In the genomic region with DNA sequence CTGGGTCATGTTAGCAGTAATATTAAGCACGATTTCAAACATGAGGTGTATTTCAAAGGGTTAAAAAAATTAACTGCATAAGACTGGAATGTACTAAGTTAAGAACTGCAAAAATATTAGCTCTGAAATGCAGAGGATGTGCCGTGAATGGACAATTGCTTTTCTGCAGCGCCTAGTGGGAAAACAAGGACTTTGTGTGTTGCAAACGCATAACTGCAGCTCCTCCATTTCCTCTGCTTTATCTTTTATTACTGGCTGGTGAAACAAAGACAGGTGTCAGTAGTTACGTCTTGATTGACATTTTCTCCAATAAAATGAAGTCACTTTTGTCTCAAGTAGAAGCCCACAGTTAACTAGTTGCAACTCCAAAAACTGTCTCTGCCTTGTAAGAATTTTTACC, we compare ENCODE assay signal across 11 cellular contexts. TPM values are rescaled to one million over a fixed set of nuclear protein-coding genes. Genes with fewer than 3 reads are reported as not detected.
DNase-seq lines count a peak whose midpoint lies in the region; ATAC-seq, FAIRE-seq and TF ChIP-seq lines count a peak whose summit lies in the region.
"Had no signal": no experiment of that assay in that cellular context is flagged by ENCODE, and none has a peak within 500 bp of the region (broad histone marks: within the 10 kb centered on the region; RNA-seq: fewer than 3 reads in every experiment).

No MANE protein-coding gene starts in this region.

- H3K9ac ChIP-seq in liver (ENCODE audit: low read depth in 1 of 2, low read length in 2 of 2) = no peak overlapping the region
- no peak overlapping the region for H3K9ac ChIP-seq in HepG2 (ENCODE audit: insufficient read depth, low read depth, low read length)

- no peaks in the 10 kb centered on the region for H3K79me2 ChIP-seq in HepG2 (ENCODE audit: insufficient read depth, low read length)

- no peak overlapping the region for H2AFZ ChIP-seq in HepG2 (ENCODE audit: low read length)

- CTCF ChIA-PET in HepG2 (lab: Yijun Ruan, JAX; ENCODE audit: low intra/inter-chr PET ratio, low total read pairs) = no interaction called here
- CTCF ChIA-PET in CD4-positive, alpha-beta memory T cell (lab: Charles Lee; ENCODE audit: partially characterized antibody) = interaction anchor here (1.2 to 4.6 kb wide), 3 partner anchors 13 to 56 kb away, joined by 3 to 27 read pairs (median 6); no protein-coding TSS in a partner anchor

- intact Hi-C loops in HepG2 (cut with micrococcal nuclease; ENCODE audit: unreplicated experiment) = no loop called here
- intact Hi-C loops in vagina (cut with DNase I) = no loop called here
- intact Hi-C loops in CD4-positive, alpha-beta memory T cell (cut with micrococcal nuclease) = loop anchor here (2.0 kb wide), 1 partner anchor 28 kb away; no protein-coding TSS in a partner anchor

- no peak overlapping the region for H3K4me2 ChIP-seq in HepG2 (ENCODE audit: low read depth, low read length)

- H3K4me1 ChIP-seq in liver (ENCODE audit: control insufficient read depth in 4 of 4, insufficient read depth in 4 of 4, low read length in 3 of 4) = no peaks in the 10 kb centered on the region
- no peaks in the 10 kb centered on the region for H3K4me1 ChIP-seq in HepG2 (ENCODE audit: insufficient read depth, low read length)
- peaks cover 10% of the 10 kb centered on the region for H3K4me1 ChIP-seq in vagina
- peaks cover 16% of the 10 kb centered on the region for H3K4me1 ChIP-seq in CD4-positive, alpha-beta memory T cell (ENCODE audit: insufficient read depth, low read length)

- FAIRE-seq in HepG2 (lab: Jason Lieb, UNC) = no peak

- in situ Hi-C loops in HepG2 (cut with HindIII; ENCODE audit: extremely low pct_ligation_motif_present, low pct_unique_long_range_greater_than_20kb) = no loop called here

- H3K27ac Mint-ChIP-seq in naive B cell = peak overlapping the region in 5 of 6 donors; percentile 5 to 76 (median 15)
- H3K27ac Mint-ChIP-seq in CD4-positive, alpha-beta memory T cell = peak overlapping the region in 1 of 7 donors; percentile 51

- WGBS in liver = 37% methylated on average over 5 of the region's 5 CpGs
- WGBS in HepG2 (ENCODE audit: low lambda C conversion rate) = 16% methylated on average over 5 of the region's 5 CpGs

- ATAC-seq in HepG2 = no peak
- ATAC-seq in naive B cell (ENCODE audit: low read depth in 2 of 2) = no peak
- ATAC-seq in GM21717 (IDR thresholded peaks at IDR 0.05; ENCODE audit: unreplicated experiment) = no peak
- ATAC-seq: lower lobe of right lung had no signal

- no peaks in the 10 kb centered on the region for H3K36me3 Mint-ChIP-seq in naive B cell
- H3K36me3 Mint-ChIP-seq in CD4-positive, alpha-beta memory T cell = peaks cover 0 to 4% of the 10 kb centered on the region in 2 donors

- H3K27me3 ChIP-seq in liver (ENCODE audit: control insufficient read depth in 4 of 4, insufficient read depth in 4 of 4, low read length in 3 of 4) (no peaks in the 10 kb centered on the region), HepG2 (ENCODE audit: control insufficient read depth in 1 of 2, insufficient read depth in 2 of 2, low read length in 2 of 2) (no peaks in the 10 kb centered on the region), vagina (no peaks in the 10 kb centered on the region)
- no peaks in the 10 kb centered on the region for H3K27me3 ChIP-seq in CD4-positive, alpha-beta memory T cell (ENCODE audit: insufficient read depth, low read length)

- peaks cover 34 to 58% (median 55%) of the 10 kb centered on the region in 3 donors for H3K4me1 Mint-ChIP-seq in naive B cell
- peaks cover 5 to 7% (median 6%) of the 10 kb centered on the region in 4 donors for H3K4me1 Mint-ChIP-seq in CD4-positive, alpha-beta memory T cell

- H3K9me3 ChIP-seq in liver (ENCODE audit: control insufficient read depth in 4 of 4, low read length in 3 of 4) (no peaks in the 10 kb centered on the region), HepG2 (ENCODE audit: low read length) (no peaks in the 10 kb centered on the region), vagina (no peaks in the 10 kb centered on the region)
- no peaks in the 10 kb centered on the region for H3K9me3 ChIP-seq in CD4-positive, alpha-beta memory T cell (ENCODE audit: control insufficient read depth in 1 of 2, low read length in 2 of 2)
- H3K9me3 ChIP-seq: lower lobe of right lung had no signal

- no peak for TF ChIP-seq POLR2A in HepG2 (IDR thresholded peaks at IDR 0.05; ENCODE audit: insufficient read depth in 1 of 2, low read depth in 2 of 2, low read length in 2 of 2)
- no peak for TF ChIP-seq POLR2A in vagina (IDR thresholded peaks at IDR 0.05)

- no peaks in the 10 kb centered on the region for H3K27me3 Mint-ChIP-seq in naive B cell
- H3K27me3 Mint-ChIP-seq in CD4-positive, alpha-beta memory T cell = peaks cover 0 to 1% of the 10 kb centered on the region in 2 donors

- H3K4me3 Mint-ChIP-seq in naive B cell = peak overlapping the region in 6 of 8 donors; percentile 40 to 67 (median 52)
- H3K4me3 Mint-ChIP-seq in CD4-positive, alpha-beta memory T cell = peak overlapping the region in 3 of 8 donors; percentile 7 to 21 (median 20)

- H3K9me3 Mint-ChIP-seq in naive B cell = no peaks in the 10 kb centered on the region
- H3K9me3 Mint-ChIP-seq in CD4-positive, alpha-beta memory T cell = no peaks in the 10 kb centered on the region

- H3K27ac ChIP-seq in liver (ENCODE audit: low read depth in 1 of 2, low read length in 2 of 2) (no peak overlapping the region), HepG2 (ENCODE audit: extremely low read length, insufficient read depth, low read length) (no peak overlapping the region), coronary artery (no peak overlapping the region), vagina (no peak overlapping the region)
- no peak overlapping the region for H3K27ac ChIP-seq in CD4-positive, alpha-beta memory T cell (ENCODE audit: low read depth, low read length)
- H3K27ac ChIP-seq: lower lobe of right lung had no signal

- POLR2A ChIA-PET in HepG2 (lab: Yijun Ruan, JAX) = no interaction called here
- POLR2A ChIA-PET in CD4-positive, alpha-beta memory T cell (lab: Charles Lee; ENCODE audit: partially characterized antibody) = interaction anchor here (1.3 kb wide), 1 partner anchor 28 kb away, joined by 5 read pairs; no protein-coding TSS in a partner anchor

- no peak for DNase-seq in HepG2 (ENCODE audit: low spot score)
- DNase-seq in coronary artery (ENCODE audit: low spot score) = no peak
- no peak for DNase-seq in naive B cell
- DNase-seq in vagina (ENCODE audit: extremely low spot score in 2 of 2) = no peak
- DNase-seq in stimulated activated CD4-positive, alpha-beta T cell treated with anti-CD3 and anti-CD28 coated beads, Interleukin-1b, Interleukin-23, amount 100 ng/mL, for 48 hours = no peak
- no peak for DNase-seq in CD4-positive, alpha-beta memory T cell
- DNase-seq: effector CD4-positive, alpha-beta T cell; lower lobe of right lung; stimulated activated CD4-positive, alpha-beta T cell treated with anti-CD3 and anti-CD28 coated beads, Interleukin-4, amount 100 ng/mL, for 1 hour had no signal

- H3K4me3 ChIP-seq in liver (ENCODE audit: low read depth in 1 of 3, low read length in 3 of 3) = peak overlapping the region in 2 of 3 donors; percentile 15 to 33
- no peak overlapping the region for H3K4me3 ChIP-seq in HepG2 (replicated peaks in 1 of 3; ENCODE audit: insufficient read depth in 1 of 3, low read depth in 2 of 3, low read length in 3 of 3)
- H3K4me3 ChIP-seq in coronary artery = peak overlapping the region; percentile 61
- peak overlapping the region; percentile 20 to 41 for H3K4me3 ChIP-seq in vagina
- no peak overlapping the region for H3K4me3 ChIP-seq in CD4-positive, alpha-beta memory T cell (ENCODE audit: low read length in 2 of 2)
- H3K4me3 ChIP-seq: lower lobe of right lung had no signal

- H3K36me3 ChIP-seq in liver (ENCODE audit: control insufficient read depth in 4 of 4, insufficient read depth in 3 of 4, low read depth in 1 of 4, low read length in 3 of 4) = no peaks in the 10 kb centered on the region
- no peaks in the 10 kb centered on the region for H3K36me3 ChIP-seq in HepG2 (replicated peaks in 1 of 2; ENCODE audit: control insufficient read depth in 1 of 2, insufficient read depth in 2 of 2, low read length in 2 of 2)
- no peaks in the 10 kb centered on the region for H3K36me3 ChIP-seq in vagina
- H3K36me3 ChIP-seq in CD4-positive, alpha-beta memory T cell (ENCODE audit: insufficient read depth, low read length) = no peaks in the 10 kb centered on the region
- H3K36me3 ChIP-seq: lower lobe of right lung had no signal

- peak in 1 of 2 donors; percentile 13 for TF ChIP-seq RAD21 in liver (IDR thresholded peaks at IDR 0.05)
- no peak for TF ChIP-seq RAD21 in HepG2 (CRISPR knock-in tag; IDR thresholded peaks at IDR 0.05)

- BruUV-seq in HepG2 (replicated peaks; lab: Mats Ljungman, UMichigan) = no TSS peak

- H4K20me1 ChIP-seq in HepG2 (ENCODE audit: insufficient read depth, low read length) = no peaks in the 10 kb centered on the region

- no peak for TF ChIP-seq CTCF in liver (IDR thresholded peaks at IDR 0.05; ENCODE audit: low read depth, low read length, missing input control)
- no peak for TF ChIP-seq CTCF in HepG2 (CRISPR knock-in tag; IDR thresholded peaks at IDR 0.05)
- TF ChIP-seq CTCF in coronary artery (IDR thresholded peaks at IDR 0.05) = no peak
- no peak for TF ChIP-seq CTCF in vagina (IDR thresholded peaks at IDR 0.05)

- TF ChIP-seq EP300 in HepG2 (IDR thresholded peaks at IDR 0.05; ENCODE audit: low read depth in 2 of 2, low read length in 2 of 2) (no peak), HepG2 (CRISPR knock-in tag; IDR thresholded peaks at IDR 0.05; ENCODE audit: borderline replicate concordance) (no peak)

RNA-seq across cellular contexts. Expression of gene PDE7B, which starts 1.7 kb away (rescaled TPM):
- 1 to 10 TPM in 1 of 2 donors, under 1 TPM in 1; 0.75 to 5.2 TPM for total RNA-seq in liver
- polyA plus RNA-seq in liver = 1 to 10 TPM; 1.0 to 1.5 TPM
- not detected in 2 replicates for total RNA-seq in HepG2 (2016; rRNA removed; fragmentation: Illumina TruSeq; extraction: Trizol)
- not detected in 2 replicates for total RNA-seq in HepG2 (2016; cell fraction: cytosol; rRNA removed; fragmentation: Illumina TruSeq; extraction: Trizol; ENCODE audit: low read depth)
- not detected in 2 replicates for total RNA-seq in HepG2 (2016; cell fraction: insoluble cytoplasmic fraction; rRNA removed; fragmentation: Illumina TruSeq; extraction: Trizol)
- total RNA-seq in HepG2 (2016; cell fraction: membrane; rRNA removed; fragmentation: Illumina TruSeq; extraction: Trizol) = not detected in 2 replicates
- total RNA-seq in HepG2 (2016; cell fraction: nucleus; rRNA removed; fragmentation: Illumina TruSeq; extraction: Trizol) = not detected in 2 replicates
- not detected in 2 replicates for polyA plus RNA-seq in HepG2 (2011; rRNA removed)
- polyA plus RNA-seq in HepG2 (2011; cell fraction: cytosol; rRNA removed) = not detected in 2 replicates
- polyA plus RNA-seq in HepG2 (2011; cell fraction: nucleus; rRNA removed) = not detected in 2 replicates
- polyA plus RNA-seq in HepG2 (2012) = not detected in 2 replicates
- polyA plus RNA-seq in HepG2 (2016; cell fraction: cytosol; fragmentation: Illumina TruSeq; extraction: Trizol; ENCODE audit: low read depth) = not detected in 2 replicates
- not detected in 2 replicates for polyA plus RNA-seq in HepG2 (2016; cell fraction: insoluble cytoplasmic fraction; fragmentation: Illumina TruSeq; extraction: Trizol; ENCODE audit: low read depth)
- polyA plus RNA-seq in HepG2 (2016; cell fraction: membrane; fragmentation: Illumina TruSeq; extraction: Trizol; ENCODE audit: low read depth) = not detected in 2 replicates
- polyA plus RNA-seq in HepG2 (2016; cell fraction: nucleus; fragmentation: Illumina TruSeq; extraction: Trizol; ENCODE audit: insufficient read depth, low read depth) = not detected in 2 replicates
- 14.3 TPM in 1 of 2 replicates, not detected in the other for polyA minus RNA-seq in HepG2 (2011; rRNA and poly(A)+ RNA removed; ENCODE audit: low replicate concordance)
- not detected in 2 replicates for polyA minus RNA-seq in HepG2 (2011; cell fraction: cytosol; rRNA and poly(A)+ RNA removed)
- not detected in 2 replicates for polyA minus RNA-seq in HepG2 (2011; cell fraction: nucleus; rRNA and poly(A)+ RNA removed)
- 1 to 10 TPM in 5 of 6 donors, under 1 TPM in 1; 0.10 to 3.8 (median 3.0) TPM for polyA plus RNA-seq in naive B cell (ENCODE audit: low read depth in 6 of 6)
- total RNA-seq in vagina = 6.9 TPM
- under 1 TPM; 0.49 to 0.94 TPM for total RNA-seq in CD4-positive, alpha-beta memory T cell
- under 1 TPM; 0.06 to 0.07 TPM for polyA plus RNA-seq in CD4-positive, alpha-beta memory T cell

Comparison
In these comparisons a context has a peak if more than half of its experiments do, and no peak if none do; other contexts are left out.
1. H3K4me3 ChIP-seq: peak in liver (2 of 3), coronary artery (single experiment) and vagina (2 of 2); none in HepG2 (0 of 3) and CD4-positive, alpha-beta memory T cell (0 of 2).